Comparison of ENCODE assay signal across 12 cellular contexts in the genomic region with DNA sequence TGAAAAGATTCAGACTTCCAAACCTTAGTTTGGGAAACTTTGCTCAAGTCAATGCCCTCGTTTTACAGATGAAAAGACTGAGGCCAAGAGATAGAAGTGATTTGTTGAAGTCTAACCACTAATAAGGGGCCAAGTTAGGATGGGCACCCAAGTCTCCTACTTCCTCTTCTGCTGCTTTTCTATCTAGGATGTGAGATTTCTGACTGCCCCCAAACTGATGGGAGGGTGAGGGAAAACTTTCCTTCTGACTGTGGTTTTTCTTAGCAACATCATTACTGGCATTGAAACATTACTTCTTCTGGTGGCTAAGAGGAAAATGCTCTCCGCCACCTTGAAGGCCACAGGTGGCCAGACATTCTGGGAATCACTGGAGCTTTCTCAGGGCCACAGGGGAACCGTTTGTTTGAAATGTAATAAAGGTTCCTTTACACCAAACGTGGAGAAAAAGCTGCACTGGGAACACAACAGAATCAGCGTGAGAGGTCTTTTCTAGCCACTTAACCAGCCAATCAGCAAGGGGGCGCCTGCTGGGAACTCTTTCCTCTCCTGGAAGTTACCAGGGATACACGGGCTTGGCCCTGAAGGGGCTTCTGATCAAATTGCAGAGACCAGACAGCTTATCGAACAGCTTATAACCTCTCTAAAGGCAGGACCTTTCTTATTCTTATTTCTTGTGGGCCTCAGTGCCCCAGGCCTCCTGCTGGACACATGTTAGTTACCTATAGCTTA.
DNase-seq lines count a peak whose midpoint lies in the region; ATAC-seq lines count a peak whose summit lies in the region.
"Had no signal": no experiment of that assay in that cellular context is flagged by ENCODE, and none has a peak within 500 bp of the region (broad histone marks: within the 10 kb centered on the region; RNA-seq: fewer than 3 reads in every experiment).

No MANE protein-coding gene starts in this region.

- H3K4me3 ChIP-seq in ectodermal cell (ENCODE audit: insufficient read depth, low read depth, low read length): no peak overlapping the region
- H3K4me3 ChIP-seq: colonic mucosa, transverse colon had no signal

- H3K9me3 ChIP-seq in ectodermal cell (ENCODE audit: control insufficient read depth, low read length): no peaks in the 10 kb centered on the region
- H3K9me3 ChIP-seq: colonic mucosa, transverse colon had no signal

- no peaks in the 10 kb centered on the region for H3K27me3 ChIP-seq in ectodermal cell (ENCODE audit: control insufficient read depth, insufficient read depth, low read length, poor library complexity, severe bottlenecking)
- H3K27me3 ChIP-seq: colonic mucosa, transverse colon had no signal

- no peaks in the 10 kb centered on the region for H3K36me3 ChIP-seq in ectodermal cell (ENCODE audit: control insufficient read depth, insufficient read depth, low read length)
- H3K36me3 ChIP-seq: colonic mucosa, transverse colon had no signal

- H3K27ac Mint-ChIP-seq in activated T-cell treated with anti-CD3 and anti-CD28 coated beads, Interleukin-2, amount 50 U/mL, for 72 hours: peak overlapping the region; percentile 85
- H3K27ac Mint-ChIP-seq in stimulated activated memory B cell treated with anti-CD40 and anti-IgM and Interleukin-4, amounts not matched to agents 10 μg/mL and 1 μg/mL and 100 μg/mL, for 72 hours: peak overlapping the region; percentile 53

- no peak for DNase-seq in activated T-cell treated with anti-CD3 and anti-CD28 coated beads, Interleukin-2, amount 50 U/mL, for 72 hours
- no peak for DNase-seq in activated T-cell treated with anti-CD3 and anti-CD28 coated beads, Interleukin-2, amount 50 U/mL, for 48 hours
- peak; percentile 18 for DNase-seq in NCI-H69 (lab: John Stamatoyannopoulos, UW)
- DNase-seq in NCI-H526 treated with DMSO at 0.1 percent for 48 hours (lab: John Stamatoyannopoulos, UW): no peak
- DNase-seq: colonic mucosa had no signal

- H3K9me3 Mint-ChIP-seq in activated T-cell treated with anti-CD3 and anti-CD28 coated beads, Interleukin-2, amount 50 U/mL, for 72 hours: no peaks in the 10 kb centered on the region
- no peaks in the 10 kb centered on the region for H3K9me3 Mint-ChIP-seq in stimulated activated memory B cell treated with anti-CD40 and anti-IgM and Interleukin-4, amounts not matched to agents 10 μg/mL and 1 μg/mL and 100 μg/mL, for 72 hours

- peak overlapping the region; percentile 72 to 83 for H3K4me3 Mint-ChIP-seq in activated T-cell treated with anti-CD3 and anti-CD28 coated beads, Interleukin-2, amount 50 U/mL, for 72 hours
- H3K4me3 Mint-ChIP-seq in stimulated activated memory B cell treated with anti-CD40 and anti-IgM and Interleukin-4, amounts not matched to agents 10 μg/mL and 1 μg/mL and 100 μg/mL, for 72 hours: no peak overlapping the region
- H3K4me3 Mint-ChIP-seq: CD14-positive monocyte had no signal

- 13 to 18% methylated on average over 8 of the region's 8 CpGs for WGBS in ectodermal cell, 2 experiments

- H3K4me1 Mint-ChIP-seq in activated T-cell treated with anti-CD3 and anti-CD28 coated beads, Interleukin-2, amount 50 U/mL, for 72 hours (ENCODE audit: low read depth): peaks cover 79% of the 10 kb centered on the region
- peaks cover 37% of the 10 kb centered on the region for H3K4me1 Mint-ChIP-seq in stimulated activated memory B cell treated with anti-CD40 and anti-IgM and Interleukin-4, amounts not matched to agents 10 μg/mL and 1 μg/mL and 100 μg/mL, for 72 hours

- H3K4me1 ChIP-seq in ectodermal cell (ENCODE audit: control insufficient read depth, insufficient read depth, low read length): peaks cover 5% of the 10 kb centered on the region
- H3K4me1 ChIP-seq: colonic mucosa, transverse colon had no signal

- no peak for ATAC-seq in activated T-cell treated with anti-CD3 and anti-CD28 coated beads, Interleukin-2, amount 50 U/mL, for 72 hours (replicated peaks in 1 of 2)
- ATAC-seq in stimulated activated memory B cell treated with anti-CD40 and anti-IgM and Interleukin-4, amounts not matched to agents 10 μg/mL and 1 μg/mL and 100 μg/mL, for 72 hours: no peak
- ATAC-seq in GM21423 (IDR thresholded peaks at IDR 0.05; ENCODE audit: unreplicated experiment): no peak
- no peak for ATAC-seq in HG02798 (IDR thresholded peaks at IDR 0.05; ENCODE audit: poor library complexity, unreplicated experiment)
- ATAC-seq: Right ventricle myocardium inferior had no signal

- H3K27me3 Mint-ChIP-seq in activated T-cell treated with anti-CD3 and anti-CD28 coated beads, Interleukin-2, amount 50 U/mL, for 72 hours (ENCODE audit: low read depth): peaks cover 7% of the 10 kb centered on the region
- no peaks in the 10 kb centered on the region for H3K27me3 Mint-ChIP-seq in stimulated activated memory B cell treated with anti-CD40 and anti-IgM and Interleukin-4, amounts not matched to agents 10 μg/mL and 1 μg/mL and 100 μg/mL, for 72 hours

- H3K27ac ChIP-seq in ectodermal cell (ENCODE audit: insufficient read depth, low read depth, low read length, poor library complexity, severe bottlenecking): peak overlapping the region; percentile 93
- H3K27ac ChIP-seq: colonic mucosa had no signal

- H3K36me3 Mint-ChIP-seq in activated T-cell treated with anti-CD3 and anti-CD28 coated beads, Interleukin-2, amount 50 U/mL, for 72 hours (ENCODE audit: insufficient read depth in 2 of 2): no peaks in the 10 kb centered on the region
- no peaks in the 10 kb centered on the region for H3K36me3 Mint-ChIP-seq in stimulated activated memory B cell treated with anti-CD40 and anti-IgM and Interleukin-4, amounts not matched to agents 10 μg/mL and 1 μg/mL and 100 μg/mL, for 72 hours
- H3K36me3 Mint-ChIP-seq: CD14-positive monocyte had no signal
